11 cellular contexts compared by ENCODE assay signal in the genomic region with DNA sequence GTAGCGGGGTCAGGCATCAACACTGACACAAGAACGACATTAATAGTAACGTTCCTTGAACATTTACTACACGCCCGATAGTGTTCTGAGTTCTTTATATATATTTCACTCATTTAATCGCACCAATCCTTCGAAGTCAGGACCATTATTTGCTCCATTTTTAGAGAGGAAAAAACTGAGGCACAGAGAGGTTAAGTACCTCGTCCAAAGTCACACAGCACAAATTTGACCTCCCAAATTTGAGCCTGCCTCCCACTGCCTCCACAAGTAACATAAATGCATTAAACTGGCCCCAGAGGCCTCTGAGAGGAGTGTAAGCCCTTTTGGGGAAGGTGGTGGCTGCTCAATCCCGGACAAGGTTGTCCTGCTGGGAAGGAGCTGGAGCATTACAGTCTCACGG. TPM values are rescaled to one million over a fixed set of nuclear protein-coding genes. Genes with fewer than 3 reads are reported as not detected.
DNase-seq lines count a peak whose midpoint lies in the region; ATAC-seq, FAIRE-seq and TF ChIP-seq lines count a peak whose summit lies in the region.
"Had no signal": no experiment of that assay in that cellular context is flagged by ENCODE, and none has a peak within 500 bp of the region (broad histone marks: within the 10 kb centered on the region; RNA-seq: fewer than 3 reads in every experiment).

No MANE protein-coding gene starts in this region.

- peak overlapping the region; percentile 76 for H3K4me3 Mint-ChIP-seq in activated T-cell treated with anti-CD3 and anti-CD28 coated beads, Interleukin-2, amount 50 U/mL, for 24 hours
- H3K4me3 Mint-ChIP-seq in activated naive CD8-positive, alpha-beta T cell treated with anti-CD3 and anti-CD28 coated beads, Interleukin-2, amount 10 ng/mL, durations not matched to agents 7 days and 5 days = peak overlapping the region; percentile 86
- H3K4me3 Mint-ChIP-seq in activated T-helper 2 cell treated with anti-CD3 and anti-CD28 coated beads, Interferon-gamma antibody, Interleukin-2, Interleukin-4, amounts not matched to agents 10 μg/mL and 5 μg/mL and 100 μg/mL, durations not matched to agents 14 hours and 24 hours and 36 hours (ENCODE audit: low read depth) = no peak overlapping the region

- H3K36me3 Mint-ChIP-seq in activated T-cell treated with anti-CD3 and anti-CD28 coated beads, Interleukin-2, amount 50 U/mL, for 24 hours (ENCODE audit: low read depth) = peaks cover 45% of the 10 kb centered on the region
- H3K36me3 Mint-ChIP-seq in activated naive CD8-positive, alpha-beta T cell treated with anti-CD3 and anti-CD28 coated beads, Interleukin-2, amount 10 ng/mL, durations not matched to agents 7 days and 5 days = peaks cover 28% of the 10 kb centered on the region
- H3K36me3 Mint-ChIP-seq in activated T-helper 2 cell treated with anti-CD3 and anti-CD28 coated beads, Interferon-gamma antibody, Interleukin-2, Interleukin-4, amounts not matched to agents 10 μg/mL and 5 μg/mL and 100 μg/mL, durations not matched to agents 14 hours and 24 hours and 36 hours (ENCODE audit: low read depth) = peaks cover 33% of the 10 kb centered on the region

- no peaks in the 10 kb centered on the region for H3K9me3 ChIP-seq in HepG2 (ENCODE audit: low read length)
- no peaks in the 10 kb centered on the region for H3K9me3 ChIP-seq in suprapubic skin

- no peak for TF ChIP-seq RAD21 in HepG2 (CRISPR knock-in tag; IDR thresholded peaks at IDR 0.05)

- BruUV-seq in HepG2 (replicated peaks; lab: Mats Ljungman, UMichigan) = no TSS peak

- intact Hi-C loops in HepG2 (cut with micrococcal nuclease; ENCODE audit: unreplicated experiment) = no loop called here
- intact Hi-C loops in activated T-helper 2 cell treated with anti-CD3 and anti-CD28 coated beads, Interferon-gamma antibody, Interleukin-2, Interleukin-4, amounts not matched to agents 10 μg/mL and 5 μg/mL and 100 μg/mL, durations not matched to agents 14 hours and 24 hours and 36 hours (cut with micrococcal nuclease) = loop anchor here (5.0 kb wide), 2 partner anchors 39 to 51 kb away; a partner anchor contains a TSS

- H3K27me3 ChIP-seq in HepG2 (ENCODE audit: control insufficient read depth in 1 of 2, insufficient read depth in 2 of 2, low read length in 2 of 2) (peaks cover 0 to 23% of the 10 kb centered on the region in 2 experiments; a peak in 4 of 5 replicates), suprapubic skin (no peaks in the 10 kb centered on the region)

- H3K4me1 Mint-ChIP-seq in activated T-cell treated with anti-CD3 and anti-CD28 coated beads, Interleukin-2, amount 50 U/mL, for 24 hours (ENCODE audit: low read depth) = peaks cover 79% of the 10 kb centered on the region
- peaks cover 48% of the 10 kb centered on the region for H3K4me1 Mint-ChIP-seq in activated naive CD8-positive, alpha-beta T cell treated with anti-CD3 and anti-CD28 coated beads, Interleukin-2, amount 10 ng/mL, durations not matched to agents 7 days and 5 days
- H3K4me1 Mint-ChIP-seq in activated T-helper 2 cell treated with anti-CD3 and anti-CD28 coated beads, Interferon-gamma antibody, Interleukin-2, Interleukin-4, amounts not matched to agents 10 μg/mL and 5 μg/mL and 100 μg/mL, durations not matched to agents 14 hours and 24 hours and 36 hours (ENCODE audit: low read depth) = peaks cover 54% of the 10 kb centered on the region

- no peak overlapping the region for H3K27ac ChIP-seq in HepG2 (ENCODE audit: extremely low read length, insufficient read depth, low read length)
- no peak overlapping the region for H3K27ac ChIP-seq in suprapubic skin

- no peaks in the 10 kb centered on the region for H3K9me3 Mint-ChIP-seq in activated T-cell treated with anti-CD3 and anti-CD28 coated beads, Interleukin-2, amount 50 U/mL, for 24 hours
- H3K9me3 Mint-ChIP-seq in activated naive CD8-positive, alpha-beta T cell treated with anti-CD3 and anti-CD28 coated beads, Interleukin-2, amount 10 ng/mL, durations not matched to agents 7 days and 5 days = no peaks in the 10 kb centered on the region
- H3K9me3 Mint-ChIP-seq in activated T-helper 2 cell treated with anti-CD3 and anti-CD28 coated beads, Interferon-gamma antibody, Interleukin-2, Interleukin-4, amounts not matched to agents 10 μg/mL and 5 μg/mL and 100 μg/mL, durations not matched to agents 14 hours and 24 hours and 36 hours = no peaks in the 10 kb centered on the region
- H3K9me3 Mint-ChIP-seq: T-helper 1 cell treated with Interleukin-12 subunit alpha and Interleukin-12 subunit beta and Interleukin-4 antibody, amounts not matched to agents 30 μg/mL and 1 μg/mL, for 36 hours had no signal

- H2AFZ ChIP-seq in HepG2 (ENCODE audit: low read length) = no peak overlapping the region

- WGBS in HepG2 (ENCODE audit: low lambda C conversion rate) = 27% methylated on average over 9 of the region's 10 CpGs
- 28% methylated on average over 10 of the region's 10 CpGs for WGBS in suprapubic skin

- H3K27me3 Mint-ChIP-seq in activated T-cell treated with anti-CD3 and anti-CD28 coated beads, Interleukin-2, amount 50 U/mL, for 24 hours = no peaks in the 10 kb centered on the region
- H3K27me3 Mint-ChIP-seq in activated naive CD8-positive, alpha-beta T cell treated with anti-CD3 and anti-CD28 coated beads, Interleukin-2, amount 10 ng/mL, durations not matched to agents 7 days and 5 days = no peaks in the 10 kb centered on the region
- H3K27me3 Mint-ChIP-seq in activated T-helper 2 cell treated with anti-CD3 and anti-CD28 coated beads, Interferon-gamma antibody, Interleukin-2, Interleukin-4, amounts not matched to agents 10 μg/mL and 5 μg/mL and 100 μg/mL, durations not matched to agents 14 hours and 24 hours and 36 hours (ENCODE audit: low read depth) = no peaks in the 10 kb centered on the region

- peaks cover 88% of the 10 kb centered on the region for H3K4me1 ChIP-seq in HepG2 (ENCODE audit: insufficient read depth, low read length)
- peaks cover 63% of the 10 kb centered on the region for H3K4me1 ChIP-seq in suprapubic skin

- H4K20me1 ChIP-seq in HepG2 (ENCODE audit: insufficient read depth, low read length) = no peaks in the 10 kb centered on the region

- H3K4me3 ChIP-seq in HepG2 (replicated peaks in 1 of 3; ENCODE audit: insufficient read depth in 1 of 3, low read depth in 2 of 3, low read length in 3 of 3) (peak overlapping the region; percentile 57 to 81 (median 60)), suprapubic skin (peak overlapping the region; percentile 54)

- no peaks in the 10 kb centered on the region for H3K36me3 ChIP-seq in HepG2 (replicated peaks in 1 of 2; ENCODE audit: control insufficient read depth in 1 of 2, insufficient read depth in 2 of 2, low read length in 2 of 2)
- H3K36me3 ChIP-seq in suprapubic skin = no peaks in the 10 kb centered on the region

- TF ChIP-seq EP300 in HepG2 (IDR thresholded peaks at IDR 0.05; ENCODE audit: low read depth in 2 of 2, low read length in 2 of 2) (no peak), HepG2 (CRISPR knock-in tag; IDR thresholded peaks at IDR 0.05; ENCODE audit: borderline replicate concordance) (no peak), suprapubic skin (IDR thresholded peaks at IDR 0.05) (no peak)

- no peaks in the 10 kb centered on the region for H3K79me2 ChIP-seq in HepG2 (ENCODE audit: insufficient read depth, low read length)

- peak overlapping the region; percentile 56; the same call in 1 of the 2 replicates for H3K9ac ChIP-seq in HepG2 (ENCODE audit: insufficient read depth, low read depth, low read length)

- in situ Hi-C loops in HepG2 (cut with HindIII; ENCODE audit: extremely low pct_ligation_motif_present, low pct_unique_long_range_greater_than_20kb) = loop anchor here (5.0 to 25.0 kb wide), 2 partner anchors 51 to 826 kb away; a partner anchor contains a TSS

- peak overlapping the region; percentile 87 for H3K4me2 ChIP-seq in HepG2 (ENCODE audit: low read depth, low read length)

- POLR2A ChIA-PET in activated naive CD8-positive, alpha-beta T cell treated with anti-CD3 and anti-CD28 coated beads, Interleukin-2, amount 10 ng/mL, durations not matched to agents 7 days and 5 days (lab: Charles Lee) = interaction anchor here (0.5 kb wide), 1 partner anchor 102 kb away, joined by 5 read pairs; no protein-coding TSS in a partner anchor
- POLR2A ChIA-PET in HepG2 (lab: Yijun Ruan, JAX) = interaction anchor here (2.8 to 3.0 kb wide), 2 partner anchors 9 to 15 kb away, joined by 12 to 19 read pairs; no protein-coding TSS in a partner anchor

- no peak for FAIRE-seq in HepG2 (lab: Jason Lieb, UNC)

- no peak for ATAC-seq in activated naive CD8-positive, alpha-beta T cell treated with anti-CD3 and anti-CD28 coated beads, Interleukin-2, amount 10 ng/mL, durations not matched to agents 7 days and 5 days (ENCODE audit: low read depth)
- ATAC-seq in HepG2 (no peak), GM19452 (IDR thresholded peaks at IDR 0.05; ENCODE audit: unreplicated experiment) (no peak)

- no peak for DNase-seq in activated T-cell treated with anti-CD3 and anti-CD28 coated beads, Interleukin-2, amount 50 U/mL, for 24 hours
- no peak for DNase-seq in activated T-cell treated with anti-CD3 and anti-CD28 coated beads, Interleukin-2, amount 50 U/mL, for 1 hour
- DNase-seq in activated naive CD8-positive, alpha-beta T cell treated with anti-CD3 and anti-CD28 coated beads, Interleukin-2, amount 10 ng/mL, durations not matched to agents 7 days and 5 days = no peak
- no peak for DNase-seq in HepG2 (ENCODE audit: low spot score)
- no peak for DNase-seq in suprapubic skin (ENCODE audit: low spot score in 2 of 2)
- DNase-seq in activated T-helper 2 cell treated with anti-CD3 and anti-CD28 coated beads, Interferon-gamma antibody, Interleukin-2, Interleukin-4, amounts not matched to agents 10 μg/mL and 5 μg/mL and 100 μg/mL, durations not matched to agents 14 hours and 24 hours and 36 hours (ENCODE audit: low spot score) = no peak
- no peak for DNase-seq in HT-29 (ENCODE audit: low spot score)

- CTCF ChIA-PET in HepG2 (lab: Yijun Ruan, JAX; ENCODE audit: low intra/inter-chr PET ratio, low total read pairs) = no interaction called here

- H3K27ac Mint-ChIP-seq in activated T-cell treated with anti-CD3 and anti-CD28 coated beads, Interleukin-2, amount 50 U/mL, for 24 hours = peak overlapping the region; percentile 93
- no peak overlapping the region for H3K27ac Mint-ChIP-seq in activated naive CD8-positive, alpha-beta T cell treated with anti-CD3 and anti-CD28 coated beads, Interleukin-2, amount 10 ng/mL, durations not matched to agents 7 days and 5 days
- H3K27ac Mint-ChIP-seq in activated T-helper 2 cell treated with anti-CD3 and anti-CD28 coated beads, Interferon-gamma antibody, Interleukin-2, Interleukin-4, amounts not matched to agents 10 μg/mL and 5 μg/mL and 100 μg/mL, durations not matched to agents 14 hours and 24 hours and 36 hours = no peak overlapping the region

- TF ChIP-seq CTCF in HepG2 (CRISPR knock-in tag; IDR thresholded peaks at IDR 0.05) (no peak), suprapubic skin (IDR thresholded peaks at IDR 0.05) (no peak)

- TF ChIP-seq POLR2A in HepG2 (IDR thresholded peaks at IDR 0.05; ENCODE audit: insufficient read depth in 1 of 2, low read depth in 2 of 2, low read length in 2 of 2) = no peak
- no peak for TF ChIP-seq POLR2A in suprapubic skin (IDR thresholded peaks at IDR 0.05)

RNA-seq across cellular contexts. Expression of a gene that starts 5.8 kb away (rescaled TPM):
- total RNA-seq in activated naive CD8-positive, alpha-beta T cell treated with anti-CD3 and anti-CD28 coated beads, Interleukin-2, amount 10 ng/mL, durations not matched to agents 7 days and 5 days = 100 to 1,000 TPM; 113 to 124 TPM
- 10.7 and 11.1 TPM in 2 replicates for total RNA-seq in HepG2 (2016; rRNA removed; fragmentation: Illumina TruSeq; extraction: Trizol)
- 15.3 and 15.8 TPM in 2 replicates for total RNA-seq in HepG2 (2016; cell fraction: cytosol; rRNA removed; fragmentation: Illumina TruSeq; extraction: Trizol; ENCODE audit: low read depth)
- 7.2 and 12.8 TPM in 2 replicates for total RNA-seq in HepG2 (2016; cell fraction: insoluble cytoplasmic fraction; rRNA removed; fragmentation: Illumina TruSeq; extraction: Trizol)
- 15.5 and 16.6 TPM in 2 replicates for total RNA-seq in HepG2 (2016; cell fraction: membrane; rRNA removed; fragmentation: Illumina TruSeq; extraction: Trizol)
- total RNA-seq in HepG2 (2016; cell fraction: nucleus; rRNA removed; fragmentation: Illumina TruSeq; extraction: Trizol) = 7.6 and 9.6 TPM in 2 replicates
- 17.2 and 27.9 TPM in 2 replicates for polyA plus RNA-seq in HepG2 (2011; rRNA removed)
- polyA plus RNA-seq in HepG2 (2011; cell fraction: cytosol; rRNA removed) = 20.3 and 35.1 TPM in 2 replicates
- 48.0 and 49.7 TPM in 2 replicates for polyA plus RNA-seq in HepG2 (2011; cell fraction: nucleus; rRNA removed)
- 9.3 and 16.2 TPM in 2 replicates for polyA plus RNA-seq in HepG2 (2012)
- 11.0 and 13.5 TPM in 2 replicates for polyA plus RNA-seq in HepG2 (2016; cell fraction: cytosol; fragmentation: Illumina TruSeq; extraction: Trizol; ENCODE audit: low read depth)
- polyA plus RNA-seq in HepG2 (2016; cell fraction: insoluble cytoplasmic fraction; fragmentation: Illumina TruSeq; extraction: Trizol; ENCODE audit: low read depth) = 14.8 and 16.5 TPM in 2 replicates
- 11.0 and 11.4 TPM in 2 replicates for polyA plus RNA-seq in HepG2 (2016; cell fraction: membrane; fragmentation: Illumina TruSeq; extraction: Trizol; ENCODE audit: low read depth)
- 19.6 TPM in 2 replicates for polyA plus RNA-seq in HepG2 (2016; cell fraction: nucleus; fragmentation: Illumina TruSeq; extraction: Trizol; ENCODE audit: insufficient read depth, low read depth)
- polyA minus RNA-seq in HepG2 (2011; rRNA and poly(A)+ RNA removed; ENCODE audit: low replicate concordance) = 0.82 and 20.7 TPM in 2 replicates
- polyA minus RNA-seq in HepG2 (2011; cell fraction: cytosol; rRNA and poly(A)+ RNA removed) = 7.2 and 9.7 TPM in 2 replicates
- polyA minus RNA-seq in HepG2 (2011; cell fraction: nucleus; rRNA and poly(A)+ RNA removed) = 10.6 and 12.8 TPM in 2 replicates
- 10 to 100 TPM; 38.5 to 85.9 (median 68.8) TPM for total RNA-seq in suprapubic skin
- total RNA-seq in activated T-helper 2 cell treated with anti-CD3 and anti-CD28 coated beads, Interferon-gamma antibody, Interleukin-2, Interleukin-4, amounts not matched to agents 10 μg/mL and 5 μg/mL and 100 μg/mL, durations not matched to agents 14 hours and 24 hours and 36 hours = 36.2 and 40.5 TPM in 2 replicates
- 48.9 and 58.3 TPM in 2 replicates for total RNA-seq in HT-29 (2014; rRNA removed; shearing (Covaris generic))

RNA-seq across cellular contexts. Expression of a gene that starts 12.1 kb away (rescaled TPM):
- total RNA-seq in activated naive CD8-positive, alpha-beta T cell treated with anti-CD3 and anti-CD28 coated beads, Interleukin-2, amount 10 ng/mL, durations not matched to agents 7 days and 5 days = 100 to 1,000 TPM; 110 to 116 TPM
- 94.5 and 191 TPM in 2 replicates for total RNA-seq in HepG2 (2016; rRNA removed; fragmentation: Illumina TruSeq; extraction: Trizol)
- 72.5 and 74.4 TPM in 2 replicates for total RNA-seq in HepG2 (2016; cell fraction: cytosol; rRNA removed; fragmentation: Illumina TruSeq; extraction: Trizol; ENCODE audit: low read depth)
- total RNA-seq in HepG2 (2016; cell fraction: insoluble cytoplasmic fraction; rRNA removed; fragmentation: Illumina TruSeq; extraction: Trizol) = 86.8 and 210 TPM in 2 replicates
- 109 and 128 TPM in 2 replicates for total RNA-seq in HepG2 (2016; cell fraction: membrane; rRNA removed; fragmentation: Illumina TruSeq; extraction: Trizol)
- total RNA-seq in HepG2 (2016; cell fraction: nucleus; rRNA removed; fragmentation: Illumina TruSeq; extraction: Trizol) = 152 and 179 TPM in 2 replicates
- polyA plus RNA-seq in HepG2 (2011; rRNA removed) = 193 and 197 TPM in 2 replicates
- 220 and 352 TPM in 2 replicates for polyA plus RNA-seq in HepG2 (2011; cell fraction: cytosol; rRNA removed)
- polyA plus RNA-seq in HepG2 (2011; cell fraction: nucleus; rRNA removed) = 256 and 281 TPM in 2 replicates
- 71.8 and 108 TPM in 2 replicates for polyA plus RNA-seq in HepG2 (2012)
- polyA plus RNA-seq in HepG2 (2016; cell fraction: cytosol; fragmentation: Illumina TruSeq; extraction: Trizol; ENCODE audit: low read depth) = 82.2 and 93.0 TPM in 2 replicates
- polyA plus RNA-seq in HepG2 (2016; cell fraction: insoluble cytoplasmic fraction; fragmentation: Illumina TruSeq; extraction: Trizol; ENCODE audit: low read depth) = 90.8 and 112 TPM in 2 replicates
- 103 and 135 TPM in 2 replicates for polyA plus RNA-seq in HepG2 (2016; cell fraction: membrane; fragmentation: Illumina TruSeq; extraction: Trizol; ENCODE audit: low read depth)
- 241 and 283 TPM in 2 replicates for polyA plus RNA-seq in HepG2 (2016; cell fraction: nucleus; fragmentation: Illumina TruSeq; extraction: Trizol; ENCODE audit: insufficient read depth, low read depth)
- polyA minus RNA-seq in HepG2 (2011; rRNA and poly(A)+ RNA removed; ENCODE audit: low replicate concordance) = 353 and 575 TPM in 2 replicates
- 147 and 182 TPM in 2 replicates for polyA minus RNA-seq in HepG2 (2011; cell fraction: cytosol; rRNA and poly(A)+ RNA removed)
- 87.0 and 96.2 TPM in 2 replicates for polyA minus RNA-seq in HepG2 (2011; cell fraction: nucleus; rRNA and poly(A)+ RNA removed)
- 100 to 1,000 TPM; 119 to 191 (median 160) TPM for total RNA-seq in suprapubic skin
- 130 and 137 TPM in 2 replicates for total RNA-seq in activated T-helper 2 cell treated with anti-CD3 and anti-CD28 coated beads, Interferon-gamma antibody, Interleukin-2, Interleukin-4, amounts not matched to agents 10 μg/mL and 5 μg/mL and 100 μg/mL, durations not matched to agents 14 hours and 24 hours and 36 hours
- 234 and 262 TPM in 2 replicates for total RNA-seq in HT-29 (2014; rRNA removed; shearing (Covaris generic))

RNA-seq across cellular contexts. Expression of a gene that starts 20.7 kb away (rescaled TPM):
- 1 to 10 TPM; 1.9 to 2.1 TPM for total RNA-seq in activated naive CD8-positive, alpha-beta T cell treated with anti-CD3 and anti-CD28 coated beads, Interleukin-2, amount 10 ng/mL, durations not matched to agents 7 days and 5 days
- total RNA-seq in HepG2 (2016; rRNA removed; fragmentation: Illumina TruSeq; extraction: Trizol) (0.20 TPM in 1 of 2 replicates, not detected in the other), suprapubic skin (under 1 TPM in 1 of 4 donors, not detected in 3; 0.29 TPM)
- not detected in 2 replicates for total RNA-seq in HepG2 (2016; cell fraction: cytosol; rRNA removed; fragmentation: Illumina TruSeq; extraction: Trizol; ENCODE audit: low read depth)
- not detected in 2 replicates for total RNA-seq in HepG2 (2016; cell fraction: insoluble cytoplasmic fraction; rRNA removed; fragmentation: Illumina TruSeq; extraction: Trizol)
- total RNA-seq in HepG2 (2016; cell fraction: membrane; rRNA removed; fragmentation: Illumina TruSeq; extraction: Trizol) = not detected in 2 replicates
- not detected in 2 replicates for total RNA-seq in HepG2 (2016; cell fraction: nucleus; rRNA removed; fragmentation: Illumina TruSeq; extraction: Trizol)
- 0.03 TPM in 2 replicates for polyA plus RNA-seq in HepG2 (2011; rRNA removed)
- 0.03 TPM in 1 of 2 replicates, not detected in the other for polyA plus RNA-seq in HepG2 (2011; cell fraction: cytosol; rRNA removed)
- polyA plus RNA-seq in HepG2 (2011; cell fraction: nucleus; rRNA removed) = 0.21 and 0.24 TPM in 2 replicates
- not detected in 2 replicates for polyA plus RNA-seq in HepG2 (2012)
- not detected in 2 replicates for polyA plus RNA-seq in HepG2 (2016; cell fraction: cytosol; fragmentation: Illumina TruSeq; extraction: Trizol; ENCODE audit: low read depth)
- polyA plus RNA-seq in HepG2 (2016; cell fraction: insoluble cytoplasmic fraction; fragmentation: Illumina TruSeq; extraction: Trizol; ENCODE audit: low read depth) = not detected in 2 replicates
- not detected in 2 replicates for polyA plus RNA-seq in HepG2 (2016; cell fraction: membrane; fragmentation: Illumina TruSeq; extraction: Trizol; ENCODE audit: low read depth)
- not detected in 2 replicates for polyA plus RNA-seq in HepG2 (2016; cell fraction: nucleus; fragmentation: Illumina TruSeq; extraction: Trizol; ENCODE audit: insufficient read depth, low read depth)
- polyA minus RNA-seq in HepG2 (2011; rRNA and poly(A)+ RNA removed; ENCODE audit: low replicate concordance) = not detected in 2 replicates
- 1.4 TPM in 1 of 2 replicates, not detected in the other for polyA minus RNA-seq in HepG2 (2011; cell fraction: cytosol; rRNA and poly(A)+ RNA removed)
- polyA minus RNA-seq in HepG2 (2011; cell fraction: nucleus; rRNA and poly(A)+ RNA removed) = not detected in 2 replicates
- total RNA-seq in activated T-helper 2 cell treated with anti-CD3 and anti-CD28 coated beads, Interferon-gamma antibody, Interleukin-2, Interleukin-4, amounts not matched to agents 10 μg/mL and 5 μg/mL and 100 μg/mL, durations not matched to agents 14 hours and 24 hours and 36 hours = not detected in 2 replicates
- not detected in 2 replicates for total RNA-seq in HT-29 (2014; rRNA removed; shearing (Covaris generic))
- total RNA-seq: dermis microvascular lymphatic vessel endothelial cell had no signal
- polyA plus RNA-seq: BJ had no signal

RNA-seq across cellular contexts. Expression of a gene that starts 36.9 kb away (rescaled TPM):
- total RNA-seq in activated naive CD8-positive, alpha-beta T cell treated with anti-CD3 and anti-CD28 coated beads, Interleukin-2, amount 10 ng/mL, durations not matched to agents 7 days and 5 days = not detected
- total RNA-seq in HepG2 (2016; rRNA removed; fragmentation: Illumina TruSeq; extraction: Trizol) (not detected in 2 replicates), suprapubic skin (not detected)
- total RNA-seq in HepG2 (2016; cell fraction: cytosol; rRNA removed; fragmentation: Illumina TruSeq; extraction: Trizol; ENCODE audit: low read depth) = not detected in 2 replicates
- not detected in 2 replicates for total RNA-seq in HepG2 (2016; cell fraction: insoluble cytoplasmic fraction; rRNA removed; fragmentation: Illumina TruSeq; extraction: Trizol)
- not detected in 2 replicates for total RNA-seq in HepG2 (2016; cell fraction: membrane; rRNA removed; fragmentation: Illumina TruSeq; extraction: Trizol)
- total RNA-seq in HepG2 (2016; cell fraction: nucleus; rRNA removed; fragmentation: Illumina TruSeq; extraction: Trizol) = not detected in 2 replicates
- polyA plus RNA-seq in HepG2 (2011; rRNA removed) = not detected in 2 replicates
- not detected in 2 replicates for polyA plus RNA-seq in HepG2 (2011; cell fraction: cytosol; rRNA removed)
- polyA plus RNA-seq in HepG2 (2011; cell fraction: nucleus; rRNA removed) = not detected in 2 replicates
- not detected in 2 replicates for polyA plus RNA-seq in HepG2 (2012)
- polyA plus RNA-seq in HepG2 (2016; cell fraction: cytosol; fragmentation: Illumina TruSeq; extraction: Trizol; ENCODE audit: low read depth) = not detected in 2 replicates
- not detected in 2 replicates for polyA plus RNA-seq in HepG2 (2016; cell fraction: insoluble cytoplasmic fraction; fragmentation: Illumina TruSeq; extraction: Trizol; ENCODE audit: low read depth)
- not detected in 2 replicates for polyA plus RNA-seq in HepG2 (2016; cell fraction: membrane; fragmentation: Illumina TruSeq; extraction: Trizol; ENCODE audit: low read depth)
- polyA plus RNA-seq in HepG2 (2016; cell fraction: nucleus; fragmentation: Illumina TruSeq; extraction: Trizol; ENCODE audit: insufficient read depth, low read depth) = not detected in 2 replicates
- polyA minus RNA-seq in HepG2 (2011; rRNA and poly(A)+ RNA removed; ENCODE audit: low replicate concordance) = not detected in 2 replicates
- not detected in 2 replicates for polyA minus RNA-seq in HepG2 (2011; cell fraction: cytosol; rRNA and poly(A)+ RNA removed)
- polyA minus RNA-seq in HepG2 (2011; cell fraction: nucleus; rRNA and poly(A)+ RNA removed) = not detected in 2 replicates
- total RNA-seq in activated T-helper 2 cell treated with anti-CD3 and anti-CD28 coated beads, Interferon-gamma antibody, Interleukin-2, Interleukin-4, amounts not matched to agents 10 μg/mL and 5 μg/mL and 100 μg/mL, durations not matched to agents 14 hours and 24 hours and 36 hours = not detected in 2 replicates
- total RNA-seq in HT-29 (2014; rRNA removed; shearing (Covaris generic)) = not detected in 2 replicates
- total RNA-seq: dermis microvascular lymphatic vessel endothelial cell had no signal
- polyA plus RNA-seq: BJ had no signal

RNA-seq across cellular contexts. Expression of a gene that starts 45.8 kb away (rescaled TPM):
- 1 to 10 TPM; 2.2 to 2.8 TPM for total RNA-seq in activated naive CD8-positive, alpha-beta T cell treated with anti-CD3 and anti-CD28 coated beads, Interleukin-2, amount 10 ng/mL, durations not matched to agents 7 days and 5 days
- total RNA-seq in HepG2 (2016; rRNA removed; fragmentation: Illumina TruSeq; extraction: Trizol) = 1.3 and 3.0 TPM in 2 replicates
- total RNA-seq in HepG2 (2016; cell fraction: cytosol; rRNA removed; fragmentation: Illumina TruSeq; extraction: Trizol; ENCODE audit: low read depth) = 1.9 and 3.1 TPM in 2 replicates
- 1.4 and 3.6 TPM in 2 replicates for total RNA-seq in HepG2 (2016; cell fraction: insoluble cytoplasmic fraction; rRNA removed; fragmentation: Illumina TruSeq; extraction: Trizol)
- 2.4 and 3.3 TPM in 2 replicates for total RNA-seq in HepG2 (2016; cell fraction: membrane; rRNA removed; fragmentation: Illumina TruSeq; extraction: Trizol)
- 2.3 and 3.0 TPM in 2 replicates for total RNA-seq in HepG2 (2016; cell fraction: nucleus; rRNA removed; fragmentation: Illumina TruSeq; extraction: Trizol)
- 2.5 and 3.1 TPM in 2 replicates for polyA plus RNA-seq in HepG2 (2011; rRNA removed)
- 1.5 and 3.0 TPM in 2 replicates for polyA plus RNA-seq in HepG2 (2011; cell fraction: cytosol; rRNA removed)
- polyA plus RNA-seq in HepG2 (2011; cell fraction: nucleus; rRNA removed) = 27.2 and 32.3 TPM in 2 replicates
- polyA plus RNA-seq in HepG2 (2012) = 3.6 and 10.3 TPM in 2 replicates
- polyA plus RNA-seq in HepG2 (2016; cell fraction: cytosol; fragmentation: Illumina TruSeq; extraction: Trizol; ENCODE audit: low read depth) = 3.7 and 5.9 TPM in 2 replicates
- polyA plus RNA-seq in HepG2 (2016; cell fraction: insoluble cytoplasmic fraction; fragmentation: Illumina TruSeq; extraction: Trizol; ENCODE audit: low read depth) = 1.6 and 2.3 TPM in 2 replicates
- 3.4 and 5.0 TPM in 2 replicates for polyA plus RNA-seq in HepG2 (2016; cell fraction: membrane; fragmentation: Illumina TruSeq; extraction: Trizol; ENCODE audit: low read depth)
- 6.6 and 9.9 TPM in 2 replicates for polyA plus RNA-seq in HepG2 (2016; cell fraction: nucleus; fragmentation: Illumina TruSeq; extraction: Trizol; ENCODE audit: insufficient read depth, low read depth)
- polyA minus RNA-seq in HepG2 (2011; rRNA and poly(A)+ RNA removed; ENCODE audit: low replicate concordance) = 2.5 and 2.6 TPM in 2 replicates
- polyA minus RNA-seq in HepG2 (2011; cell fraction: cytosol; rRNA and poly(A)+ RNA removed) = 0.30 and 1.2 TPM in 2 replicates
- polyA minus RNA-seq in HepG2 (2011; cell fraction: nucleus; rRNA and poly(A)+ RNA removed) = 1.0 and 1.7 TPM in 2 replicates
- 10 to 100 TPM in 1 of 4 donors, 1 to 10 TPM in 3; 2.3 to 18.4 (median 7.1) TPM for total RNA-seq in suprapubic skin
- 3.5 and 5.8 TPM in 2 replicates for total RNA-seq in activated T-helper 2 cell treated with anti-CD3 and anti-CD28 coated beads, Interferon-gamma antibody, Interleukin-2, Interleukin-4, amounts not matched to agents 10 μg/mL and 5 μg/mL and 100 μg/mL, durations not matched to agents 14 hours and 24 hours and 36 hours
- total RNA-seq in HT-29 (2014; rRNA removed; shearing (Covaris generic)) = 52.9 TPM in 2 replicates
